In the genomic region with DNA sequence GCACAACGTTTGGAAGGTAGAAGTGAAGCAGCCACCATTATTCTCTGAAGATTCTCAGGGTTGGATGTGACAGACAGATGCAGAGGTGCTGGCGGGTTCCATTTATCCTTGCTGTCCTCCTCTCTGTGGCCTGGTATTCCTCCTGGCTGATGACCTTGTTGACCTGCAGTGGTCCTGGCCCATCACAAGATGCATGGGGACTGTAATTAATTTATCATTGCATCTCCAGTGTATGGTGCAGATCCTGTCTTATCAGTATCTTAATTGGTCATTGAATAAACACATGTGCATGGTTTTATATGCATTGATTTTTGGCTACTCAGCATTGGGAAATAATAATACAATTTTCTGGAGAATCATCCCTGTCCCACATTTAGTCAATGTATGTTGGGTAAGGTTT, we compare ENCODE assay signal across 27 cellular contexts.
"Had no signal": no experiment of that assay in that cellular context is flagged by ENCODE, and none has a peak within 500 bp of the region (broad histone marks: within the 10 kb centered on the region; RNA-seq: fewer than 3 reads in every experiment).

No MANE protein-coding gene starts in this region.

- H3K27me3 ChIP-seq: stomach, suprapubic skin, testis, thyroid gland, tibial artery, tibial nerve, transverse colon, upper lobe of left lung, upper lobe of right lung, uterus, vagina had no signal

- ATAC-seq: stimulated activated effector memory CD8-positive, alpha-beta T cell treated with anti-CD3 and anti-CD28 coated beads, Interleukin-12 subunit alpha, Interleukin-12 subunit beta, amount 100 ng/mL, for 72 hours; stimulated activated memory B cell treated with anti-CD40 and anti-IgM and Interleukin-4, amounts not matched to agents 10 μg/mL and 1 μg/mL and 100 μg/mL, for 72 hours; stimulated activated naive B cell treated with anti-CD40 and anti-IgM and Interleukin-4, amounts not matched to agents 10 μg/mL and 1 μg/mL and 100 μg/mL, for 72 hours; stimulated activated naive CD8-positive, alpha-beta T cell treated with anti-CD3 and anti-CD28 coated beads, Interleukin-15, amount 100 ng/mL, for 72 hours; stimulated activated naive CD8-positive, alpha-beta T cell treated with anti-CD3 and anti-CD28 coated beads, Interleukin-15, Interleukin-2, amounts not matched to agents 100 U/mL and 50 U/mL, for 24 hours; upper lobe of right lung had no signal

- H3K9me3 ChIP-seq: stomach, suprapubic skin, testis, thoracic aorta, thyroid gland, tibial artery, tibial nerve, transverse colon, upper lobe of left lung, upper lobe of right lung, uterus, vagina had no signal

- DNase-seq: stimulated activated CD4-positive, alpha-beta T cell treated with anti-CD3 and anti-CD28 coated beads, Interleukin-2, amount 100 ng/mL, for 48 hours; stimulated activated CD4-positive, alpha-beta T cell treated with anti-CD3 and anti-CD28 coated beads, Interleukin-4, amount 100 ng/mL, for 1 hour; stimulated activated CD4-positive, alpha-beta T cell treated with anti-CD3 and anti-CD28 coated beads, Interleukin-4, amount 100 ng/mL, for 24 hours; stimulated activated CD4-positive, alpha-beta T cell treated with anti-CD3 and anti-CD28 coated beads, Interleukin-4, amount 100 ng/mL, for 4 hours; stimulated activated CD8-positive, alpha-beta memory T cell treated with anti-CD3 and anti-CD28 coated beads, Interleukin-4, amount 100 ng/mL, for 48 hours; stimulated activated naive B cell treated with anti-CD40 and anti-IgM and Interleukin-4, amounts not matched to agents 10 μg/mL and 1 μg/mL and 100 μg/mL, for 72 hours; stimulated activated naive CD4-positive, alpha-beta T cell; stimulated activated naive CD4-positive, alpha-beta T cell treated with Interleukin-2 at 50 U/mL for 16 hours; stimulated activated naive CD8-positive, alpha-beta T cell treated with anti-CD3 and anti-CD28 coated beads, Interleukin-15, amount 100 ng/mL, for 72 hours; stimulated activated naive CD8-positive, alpha-beta T cell treated with anti-CD3 and anti-CD28 coated beads, Interleukin-15, Interleukin-2, amounts not matched to agents 100 U/mL and 50 U/mL, for 24 hours; stomach; substantia nigra; testis; thyroid gland; tibial artery; transverse colon; trophoblast cell; upper lobe of left lung; upper lobe of right lung; uterus had no signal

- H3K4me1 ChIP-seq: stomach, suprapubic skin, testis, tibial artery, tibial nerve, transverse colon, upper lobe of left lung, upper lobe of right lung, uterus, vagina had no signal

- H3K4me3 ChIP-seq: stomach, suprapubic skin, testis, thoracic aorta, thyroid gland, tibial artery, tibial nerve, transverse colon, upper lobe of left lung, upper lobe of right lung, uterus, vagina had no signal

- FAIRE-seq: urothelium cell line had no signal

- H3K36me3 ChIP-seq: thoracic aorta, thyroid gland, transverse colon, upper lobe of right lung, uterus, vagina had no signal

- H3K27ac ChIP-seq: stomach, suprapubic skin, testis, thoracic aorta, thyroid gland, tibial artery, tibial nerve, transverse colon, upper lobe of left lung, upper lobe of right lung, uterus, vagina had no signal
